Comparison of ENCODE assay signal across 12 cellular contexts in genomic region chr17:48545539-48545938, GRCh38. TPM values are rescaled to one million over a fixed set of nuclear protein-coding genes. Genes with fewer than 3 reads are reported as not detected.
DNase-seq lines count a peak whose midpoint lies in the region; ATAC-seq and TF ChIP-seq lines count a peak whose summit lies in the region.
"Had no signal": no experiment of that assay in that cellular context is flagged by ENCODE, and none has a peak within 500 bp of the region (broad histone marks: within the 10 kb centered on the region; RNA-seq: fewer than 3 reads in every experiment).

No MANE protein-coding gene starts in this region.

- no peak for TF ChIP-seq POLR2A in Peyer's patch (IDR thresholded peaks at IDR 0.05)

- whole genome bisulfite sequencing in endodermal cell (ENCODE audit: insufficient coverage in 1 of 2, insufficient read length in 1 of 2), 2 experiments, result 86 to 89% methylated on average over 1 of the region's 1 CpG

- intact Hi-C loops in CD8-positive, alpha-beta T cell (cut with DNase I, micrococcal nuclease), result loop anchor here (2.0 kb wide), 2 partner anchors 33 to 35 kb away; no protein-coding TSS in a partner anchor

- H3K27ac ChIP-seq in CD8-positive, alpha-beta T cell (ENCODE audit: low read depth, low read length), result no peak overlapping the region
- H3K27ac ChIP-seq in Peyer's patch (peak overlapping the region; percentile 76 to 96 (median 87)), endodermal cell (ENCODE audit: low read depth, low read length) (peak overlapping the region; percentile 95), neural progenitor cell (no peak overlapping the region)

- H3K79me2 ChIP-seq in neural progenitor cell (ENCODE audit: low read depth), result no peaks in the 10 kb centered on the region

- H3K4me1 Mint-ChIP-seq in CD8-positive, alpha-beta T cell (ENCODE audit: low read depth), result peaks cover 49% of the 10 kb centered on the region
- H3K4me1 Mint-ChIP-seq in endodermal cell, result peaks cover 32% of the 10 kb centered on the region
- peaks cover 11% of the 10 kb centered on the region for H3K4me1 Mint-ChIP-seq in neural progenitor cell

- CTCF ChIA-PET in CD8-positive, alpha-beta T cell (lab: Charles Lee), result interaction anchor here (1.1 kb wide), 1 partner anchor 18 kb away, joined by 3 read pairs; no protein-coding TSS in a partner anchor

- no peaks in the 10 kb centered on the region for H3K27me3 ChIP-seq in CD8-positive, alpha-beta T cell (ENCODE audit: insufficient read depth, low read length)
- H3K27me3 ChIP-seq in Peyer's patch (no peaks in the 10 kb centered on the region), endodermal cell (ENCODE audit: control insufficient read depth, insufficient read depth, low read length, poor library complexity, severe bottlenecking) (peaks cover 100% of the 10 kb centered on the region), neural progenitor cell (peaks cover 100% of the 10 kb centered on the region)

- no peak overlapping the region for H2AFZ ChIP-seq in neural progenitor cell (replicated peaks)

- H3K9ac ChIP-seq in endodermal cell (ENCODE audit: extremely low read depth, low read length, poor library complexity, severe bottlenecking), result no peak overlapping the region
- H3K9ac ChIP-seq in neural progenitor cell, result no peak overlapping the region

- H3K4me3 ChIP-seq in CD8-positive, alpha-beta T cell (ENCODE audit: low read depth, low read length), result no peak overlapping the region
- H3K4me3 ChIP-seq in Peyer's patch (no peak overlapping the region), endodermal cell (ENCODE audit: low read length) (peak overlapping the region; percentile 82), neural progenitor cell (no peak overlapping the region)

- peak overlapping the region; percentile 89 for H3K4me3 Mint-ChIP-seq in CD8-positive, alpha-beta T cell
- H3K4me3 Mint-ChIP-seq in endodermal cell, result no peak overlapping the region
- H3K4me3 Mint-ChIP-seq in neural progenitor cell, result peak overlapping the region; percentile 49

- no peak for ATAC-seq in CD8-positive, alpha-beta T cell
- no peak for ATAC-seq in SK-N-SH treated with all-trans-retinoic acid at 6 μM for 48 hours
- no peak for ATAC-seq in GM21528 (IDR thresholded peaks at IDR 0.05; ENCODE audit: low FRiP score, unreplicated experiment)
- ATAC-seq: PC-3 had no signal

- H3K9me3 Mint-ChIP-seq in CD8-positive, alpha-beta T cell, result no peaks in the 10 kb centered on the region
- H3K9me3 Mint-ChIP-seq in endodermal cell (no peaks in the 10 kb centered on the region), neural progenitor cell (peaks cover 11% of the 10 kb centered on the region)

- peaks cover 8% of the 10 kb centered on the region for H3F3A ChIP-seq in neural progenitor cell (ENCODE audit: low read depth)

- no peaks in the 10 kb centered on the region for H3K27me3 Mint-ChIP-seq in CD8-positive, alpha-beta T cell (ENCODE audit: low read depth)
- peaks cover 97% of the 10 kb centered on the region for H3K27me3 Mint-ChIP-seq in endodermal cell (ENCODE audit: insufficient read depth)
- H3K27me3 Mint-ChIP-seq in neural progenitor cell (ENCODE audit: insufficient read depth, low read depth), result peaks cover 87% of the 10 kb centered on the region

- POLR2A ChIA-PET in CD8-positive, alpha-beta T cell (lab: Charles Lee), result no interaction called here

- no peaks in the 10 kb centered on the region for H3K36me3 ChIP-seq in CD8-positive, alpha-beta T cell (ENCODE audit: insufficient read depth, low read length)
- H3K36me3 ChIP-seq in Peyer's patch (peaks cover 0 to 13% (median 3%) of the 10 kb centered on the region in 3 donors), endodermal cell (ENCODE audit: control insufficient read depth, insufficient read depth, low read length) (no peaks in the 10 kb centered on the region), neural progenitor cell (no peaks in the 10 kb centered on the region)

- peak overlapping the region; percentile 92 for H3K27ac Mint-ChIP-seq in CD8-positive, alpha-beta T cell
- H3K27ac Mint-ChIP-seq in endodermal cell (no peak overlapping the region), neural progenitor cell (no peak overlapping the region)

- no peaks in the 10 kb centered on the region for H3K9me3 ChIP-seq in CD8-positive, alpha-beta T cell (ENCODE audit: low read length)
- no peaks in the 10 kb centered on the region for H3K9me3 ChIP-seq in Peyer's patch
- H3K9me3 ChIP-seq in endodermal cell (ENCODE audit: control insufficient read depth, low read length), result no peaks in the 10 kb centered on the region
- no peaks in the 10 kb centered on the region for H3K9me3 ChIP-seq in neural progenitor cell (ENCODE audit: low read depth)

- H3K4me1 ChIP-seq in CD8-positive, alpha-beta T cell (ENCODE audit: insufficient read depth, low read length), result peaks cover 48% of the 10 kb centered on the region
- peaks cover 0 to 30% (median 2%) of the 10 kb centered on the region in 4 donors for H3K4me1 ChIP-seq in Peyer's patch
- H3K4me1 ChIP-seq in endodermal cell (ENCODE audit: control insufficient read depth, insufficient read depth, low read length), result peaks cover 11% of the 10 kb centered on the region
- H3K4me1 ChIP-seq in neural progenitor cell, result no peaks in the 10 kb centered on the region

- no peak for DNase-seq in CD8-positive, alpha-beta T cell
- DNase-seq in Peyer's patch (no peak), endodermal cell (no peak), neural progenitor cell (ENCODE audit: low spot score) (peak; percentile 1), dedifferentiated amniotic fluid mesenchymal stem cell (ENCODE audit: extremely low spot score) (no peak), DMS153 (lab: John Stamatoyannopoulos, UW) (no peak)
- DNase-seq: DMS79, PC-3 had no signal

- peaks cover 95% of the 10 kb centered on the region for H4K20me1 ChIP-seq in neural progenitor cell (ENCODE audit: low read depth)

- no peak overlapping the region for H3K4me2 ChIP-seq in neural progenitor cell

- no peak for TF ChIP-seq CTCF in CD8-positive, alpha-beta T cell (IDR thresholded peaks at IDR 0.05)
- TF ChIP-seq CTCF in Peyer's patch (IDR thresholded peaks at IDR 0.05), result no peak
- TF ChIP-seq CTCF in endodermal cell (conservative IDR thresholded peaks at IDR 0.05), result no peak
- no peak for TF ChIP-seq CTCF in neural progenitor cell (IDR thresholded peaks at IDR 0.05)

- peaks cover 26% of the 10 kb centered on the region for H3K36me3 Mint-ChIP-seq in CD8-positive, alpha-beta T cell
- H3K36me3 Mint-ChIP-seq in endodermal cell (ENCODE audit: low read depth) (no peaks in the 10 kb centered on the region), neural progenitor cell (no peaks in the 10 kb centered on the region)

TF ChIP-seq in SK-N-SH treated with all-trans-retinoic acid at 6 μM for 48 hours, 23 proteins besides CTCF, POLR2A, EP300 and RAD21 (continues in another document):
- TF ChIP-seq OSR1 (CRISPR knock-in tag; IDR thresholded peaks at IDR 0.05) (no peak), PATZ1 (CRISPR knock-in tag; IDR thresholded peaks at IDR 0.05; ENCODE audit: borderline replicate concordance) (no peak), GLIS3 (CRISPR knock-in tag; IDR thresholded peaks at IDR 0.05) (no peak), CSDC2 (CRISPR knock-in tag; IDR thresholded peaks at IDR 0.05) (no peak), ZNF70 (CRISPR knock-in tag; IDR thresholded peaks at IDR 0.05) (no peak)

RNA-seq across cellular contexts. Expression of gene HOXB2, which starts 0.6 kb away (rescaled TPM):
- 10 to 100 TPM; 13.7 to 15.0 TPM for total RNA-seq in CD8-positive, alpha-beta T cell
- total RNA-seq in Peyer's patch (1 to 10 TPM; 1.4 to 9.6 (median 4.1) TPM), endodermal cell (under 1 TPM in 1 of 2 donors, not detected in 1; 0.22 TPM), neural progenitor cell (ENCODE audit: low replicate concordance) (not detected in 2 replicates)
- 121 TPM for polyA plus RNA-seq in endodermal cell (2013, experiment 1 of 2)
- 124 TPM for polyA plus RNA-seq in endodermal cell (2013, experiment 2 of 2)

RNA-seq across cellular contexts. Expression of gene HOXB1, which starts 14.7 kb away (rescaled TPM):
- not detected for total RNA-seq in CD8-positive, alpha-beta T cell
- not detected for total RNA-seq in Peyer's patch
- total RNA-seq in endodermal cell, result not detected
- 27.1 TPM for polyA plus RNA-seq in endodermal cell (2013, experiment 1 of 2)
- 28.3 TPM for polyA plus RNA-seq in endodermal cell (2013, experiment 2 of 2)
- not detected in 2 replicates for total RNA-seq in neural progenitor cell (ENCODE audit: low replicate concordance)
- total RNA-seq: LHCN-M2, mesenteric fat pad, PC-3 had no signal

RNA-seq across cellular contexts. Expression of gene HOXB4, which starts 32.6 kb away (rescaled TPM):
- under 1 TPM; 0.57 to 0.64 TPM for total RNA-seq in CD8-positive, alpha-beta T cell
- total RNA-seq in Peyer's patch (1 to 10 TPM; 1.8 to 6.6 (median 5.1) TPM), endodermal cell (not detected), neural progenitor cell (ENCODE audit: low replicate concordance) (not detected in 2 replicates)
- polyA plus RNA-seq in endodermal cell (2013, experiment 1 of 2), result 3.5 TPM
- polyA plus RNA-seq in endodermal cell (2013, experiment 2 of 2), result 3.4 TPM

RNA-seq across cellular contexts. Expression of gene HOXB3, which starts 44.5 kb away (rescaled TPM):
- total RNA-seq in CD8-positive, alpha-beta T cell, result 1 to 10 TPM; 2.3 to 3.2 TPM
- 10 to 100 TPM; 37.0 to 89.3 (median 65.4) TPM for total RNA-seq in Peyer's patch
- total RNA-seq in endodermal cell, result not detected
- 36.0 TPM for polyA plus RNA-seq in endodermal cell (2013, experiment 1 of 2)
- polyA plus RNA-seq in endodermal cell (2013, experiment 2 of 2), result 33.5 TPM
- total RNA-seq in neural progenitor cell (ENCODE audit: low replicate concordance), result not detected in 2 replicates

RNA-seq across cellular contexts. Expression of gene HOXB5, which starts 48.0 kb away (rescaled TPM):
- total RNA-seq in CD8-positive, alpha-beta T cell, result not detected
- 10 to 100 TPM in 3 of 4 donors, 1 to 10 TPM in 1; 7.7 to 22.5 (median 15.0) TPM for total RNA-seq in Peyer's patch
- total RNA-seq in endodermal cell, result not detected
- polyA plus RNA-seq in endodermal cell (2013, experiment 1 of 2), result 5.3 TPM
- 2.5 TPM for polyA plus RNA-seq in endodermal cell (2013, experiment 2 of 2)
- not detected in 2 replicates for total RNA-seq in neural progenitor cell (ENCODE audit: low replicate concordance)

Comparison
In these comparisons a context has a peak if more than half of its experiments do, and no peak if none do; other contexts are left out.
1. H3K27ac ChIP-seq: peak in Peyer's patch (4 of 4) and endodermal cell (single experiment); none in CD8-positive, alpha-beta T cell (single experiment) and neural progenitor cell (single experiment).